19 cellular contexts compared by ENCODE assay signal in the genomic region with DNA sequence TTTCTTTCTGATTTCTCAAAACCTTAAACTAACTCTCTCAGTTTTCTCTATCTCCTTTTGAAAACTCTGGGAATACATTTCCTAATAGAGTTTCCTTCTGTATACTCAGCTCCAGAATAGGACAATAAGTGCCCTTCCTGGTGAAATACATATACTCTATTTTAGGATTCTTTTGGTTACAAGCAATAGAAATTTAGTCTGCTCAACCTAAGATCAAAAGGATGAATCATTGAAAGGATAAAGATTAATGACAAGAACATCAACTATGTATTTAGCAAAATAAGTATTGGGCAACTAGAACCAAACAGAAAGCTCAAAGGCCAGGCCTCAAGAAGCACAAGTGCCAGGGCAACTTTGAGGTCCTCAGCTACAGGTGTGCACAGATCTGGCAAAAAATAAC.
"Had no signal": no experiment of that assay in that cellular context is flagged by ENCODE, and none has a peak within 500 bp of the region (broad histone marks: within the 10 kb centered on the region; RNA-seq: fewer than 3 reads in every experiment).

No MANE protein-coding gene starts in this region.

- H3K9me3 Mint-ChIP-seq: stimulated activated effector memory CD8-positive, alpha-beta T cell treated with anti-CD3 and anti-CD28 coated beads, Interleukin-12 subunit alpha, Interleukin-12 subunit beta, amount 100 ng/mL, for 72 hours had no signal

- H3K4me3 ChIP-seq: colonic mucosa, esophagus squamous epithelium, heart left ventricle, mucosa of descending colon, right atrium auricular region, sigmoid colon, tibial artery, upper lobe of left lung, vagina had no signal

- H3K4me1 Mint-ChIP-seq: naive thymus-derived CD8-positive, alpha-beta T cell; stimulated activated effector memory CD8-positive, alpha-beta T cell treated with anti-CD3 and anti-CD28 coated beads, Interleukin-12 subunit alpha, Interleukin-12 subunit beta, amount 100 ng/mL, for 72 hours had no signal

- H3K36me3 Mint-ChIP-seq: naive thymus-derived CD8-positive, alpha-beta T cell; stimulated activated effector memory CD8-positive, alpha-beta T cell treated with anti-CD3 and anti-CD28 coated beads, Interleukin-12 subunit alpha, Interleukin-12 subunit beta, amount 100 ng/mL, for 72 hours had no signal

- H3K4me3 Mint-ChIP-seq: naive thymus-derived CD8-positive, alpha-beta T cell; stimulated activated effector memory CD8-positive, alpha-beta T cell treated with anti-CD3 and anti-CD28 coated beads, Interleukin-12 subunit alpha, Interleukin-12 subunit beta, amount 100 ng/mL, for 72 hours had no signal

- H3K27ac Mint-ChIP-seq: naive thymus-derived CD8-positive, alpha-beta T cell; stimulated activated effector memory CD8-positive, alpha-beta T cell treated with anti-CD3 and anti-CD28 coated beads, Interleukin-12 subunit alpha, Interleukin-12 subunit beta, amount 100 ng/mL, for 72 hours had no signal

- ATAC-seq: heart left ventricle; mucosa of descending colon; naive thymus-derived CD8-positive, alpha-beta T cell; stimulated activated effector memory CD8-positive, alpha-beta T cell treated with anti-CD3 and anti-CD28 coated beads, Interleukin-12 subunit alpha, Interleukin-12 subunit beta, amount 100 ng/mL, for 72 hours; stimulated activated naive CD8-positive, alpha-beta T cell treated with anti-CD3 and anti-CD28 coated beads, Interleukin-15, Interleukin-2, amounts not matched to agents 100 U/mL and 50 U/mL, for 24 hours had no signal

- H3K4me1 ChIP-seq: colonic mucosa had no signal

- DNase-seq: colonic mucosa; dermis blood vessel endothelial cell; esophagus squamous epithelium; foreskin melanocyte; heart left ventricle; hippocampal formation; kidney glomerular epithelial cell; mucosa of descending colon; naive thymus-derived CD8-positive, alpha-beta T cell; sigmoid colon; small intestine; stimulated activated CD4-positive, alpha-beta T cell treated with anti-CD3 and anti-CD28 coated beads, Interleukin-12 subunit alpha, Interleukin-12 subunit beta, amount 100 ng/mL, for 4 hours; stimulated activated naive CD8-positive, alpha-beta T cell treated with anti-CD3 and anti-CD28 coated beads, Interleukin-15, Interleukin-2, amounts not matched to agents 100 U/mL and 50 U/mL, for 24 hours; tibial artery; upper lobe of left lung had no signal

- H3K36me3 ChIP-seq: colonic mucosa, esophagus squamous epithelium, heart left ventricle, neutrophil, right atrium auricular region, sigmoid colon, tibial artery, upper lobe of left lung, vagina had no signal

- H3K27me3 ChIP-seq: colonic mucosa, esophagus squamous epithelium, heart left ventricle, neutrophil, right atrium auricular region, sigmoid colon, tibial artery, upper lobe of left lung, vagina had no signal

- H3K9me3 ChIP-seq: colonic mucosa, mucosa of descending colon, neutrophil, right atrium auricular region, sigmoid colon, tibial artery, upper lobe of left lung, vagina had no signal

- H3K27ac ChIP-seq: colonic mucosa, neutrophil, right atrium auricular region, sigmoid colon, tibial artery, upper lobe of left lung, vagina had no signal
